20 cellular contexts compared by ENCODE assay signal in the genomic region with DNA sequence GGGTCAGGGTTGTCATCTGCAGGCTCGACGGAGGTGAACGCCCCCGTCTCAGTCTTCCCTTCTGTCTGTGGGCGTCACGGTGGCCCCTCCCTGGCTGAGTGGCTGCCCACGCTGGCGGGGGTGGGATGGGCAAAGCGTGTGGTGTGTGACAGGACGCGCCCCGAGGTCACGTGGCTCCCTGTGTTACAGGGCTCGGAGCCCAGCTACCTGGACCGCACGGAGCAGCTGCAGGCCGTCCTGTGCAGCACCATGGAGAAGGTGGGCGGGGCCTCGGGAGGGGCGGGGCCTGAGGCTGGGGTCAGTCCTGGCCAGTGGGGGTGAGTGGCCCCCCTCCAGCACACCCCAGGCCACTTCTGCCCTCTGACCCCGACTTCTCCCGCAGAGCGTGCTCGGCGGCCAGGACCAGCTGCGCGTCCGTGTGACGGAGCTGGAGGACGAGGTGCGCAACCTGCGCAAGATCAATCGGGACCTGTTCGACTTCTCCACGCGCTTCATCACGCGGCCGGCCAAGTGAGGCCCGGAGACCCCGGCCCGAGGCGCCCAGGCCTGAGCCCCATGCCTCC. TPM values are rescaled to one million over a fixed set of nuclear protein-coding genes. Genes with fewer than 3 reads are reported as not detected.
DNase-seq lines count a peak whose midpoint lies in the region; ATAC-seq, FAIRE-seq and TF ChIP-seq lines count a peak whose summit lies in the region.
"Had no signal": no experiment of that assay in that cellular context is flagged by ENCODE, and none has a peak within 500 bp of the region (broad histone marks: within the 10 kb centered on the region; RNA-seq: fewer than 3 reads in every experiment).

No MANE protein-coding gene starts in this region.

- no peaks in the 10 kb centered on the region for H3K9me3 ChIP-seq in T-helper 17 cell (ENCODE audit: control insufficient read depth, low read length, poor library complexity, severe bottlenecking)
- no peaks in the 10 kb centered on the region for H3K9me3 ChIP-seq in kidney (ENCODE audit: control insufficient read depth in 1 of 2, low read length in 2 of 2)
- peaks cover 5% of the 10 kb centered on the region for H3K9me3 ChIP-seq in trophoblast cell (ENCODE audit: insufficient read depth, low read depth, low read length)
- H3K9me3 ChIP-seq in hepatocyte (ENCODE audit: low read depth), result no peaks in the 10 kb centered on the region
- H3K9me3 ChIP-seq: MG63, Peyer's patch had no signal

- no peak overlapping the region for H3K23ac ChIP-seq in trophoblast cell (ENCODE audit: low read length)

- peaks cover 0 to 3% of the 10 kb centered on the region in 2 donors for H3K36me3 ChIP-seq in kidney (ENCODE audit: control insufficient read depth in 1 of 2, insufficient read depth in 2 of 2, low read length in 2 of 2)
- H3K36me3 ChIP-seq in trophoblast cell (ENCODE audit: control insufficient read depth in 1 of 2, insufficient read depth in 2 of 2, low read length in 2 of 2), result peaks cover 42 to 47% of the 10 kb centered on the region in 2 experiments
- no peaks in the 10 kb centered on the region for H3K36me3 ChIP-seq in hepatocyte (replicated peaks; ENCODE audit: insufficient read depth, low read depth)

- peak overlapping the region; percentile 36 for H3K4ac ChIP-seq in trophoblast cell (ENCODE audit: low read depth, low read length)

- DNase-seq in T-helper 17 cell (no peak), kidney (peak; percentile 83), trophoblast cell (no peak), osteocyte (ENCODE audit: extremely low spot score, unreplicated experiment) (no peak), hepatocyte (ENCODE audit: low spot score) (no peak)
- no peak for DNase-seq in effector CD4-positive, alpha-beta T cell
- DNase-seq: C1 segment of cervical spinal cord; CD8-positive, alpha-beta T cell; DND-41; MG63; NCI-H1417 treated with DMSO at 0.1 percent for 48 hours; NCI-H187; NCI-H446; NCI-H526; Peyer's patch had no signal

- H4K8ac ChIP-seq in trophoblast cell (ENCODE audit: low read depth, low read length), result peak overlapping the region; percentile 1

- H3K79me2 ChIP-seq in trophoblast cell (ENCODE audit: control insufficient read depth, insufficient read depth, low read length, poor library complexity) (no peaks in the 10 kb centered on the region), hepatocyte (no peaks in the 10 kb centered on the region)

- TF ChIP-seq CTCF in kidney (IDR thresholded peaks at IDR 0.05; ENCODE audit: borderline replicate concordance, extremely low read depth, insufficient read depth), result no peak
- no peak for TF ChIP-seq CTCF in osteocyte (IDR thresholded peaks at IDR 0.05)
- TF ChIP-seq CTCF in hepatocyte (IDR thresholded peaks at IDR 0.05; ENCODE audit: poor library complexity), result no peak

- H3K27me3 Mint-ChIP-seq in T-helper 17 cell (peaks cover 3% of the 10 kb centered on the region), osteocyte (ENCODE audit: unreplicated experiment) (peaks cover 17% of the 10 kb centered on the region)

- intact Hi-C loops in kidney (cut with DNase I), result no loop called here

- H3K4me3 ChIP-seq in kidney (ENCODE audit: low read length in 2 of 2) (no peak overlapping the region), trophoblast cell (ENCODE audit: low read depth, low read length) (no peak overlapping the region), hepatocyte (no peak overlapping the region)
- H3K4me3 ChIP-seq: MG63, Peyer's patch, SJSA1 had no signal

- H2AK5ac ChIP-seq in trophoblast cell (ENCODE audit: low read length), result peak overlapping the region; percentile 73

- H3K79me1 ChIP-seq in trophoblast cell (ENCODE audit: low read length), result peaks cover 9% of the 10 kb centered on the region

- no peaks in the 10 kb centered on the region for H3K9me3 Mint-ChIP-seq in osteocyte (ENCODE audit: unreplicated experiment)
- H3K9me3 Mint-ChIP-seq: CD8-positive, alpha-beta T cell had no signal

- H3K18ac ChIP-seq in trophoblast cell (ENCODE audit: low read length), result peak overlapping the region; percentile 62

- H3K9me2 ChIP-seq in hepatocyte (replicated peaks; ENCODE audit: insufficient read depth), result no peaks in the 10 kb centered on the region

- H2AFZ ChIP-seq in trophoblast cell (ENCODE audit: insufficient read depth, low read length, poor library complexity) (no peak overlapping the region), hepatocyte (no peak overlapping the region)

- FAIRE-seq in kidney (lab: Jason Lieb, UNC), result no peak
- FAIRE-seq: GM12891 had no signal

- H3K4me3 Mint-ChIP-seq in T-helper 17 cell (no peak overlapping the region), osteocyte (ENCODE audit: unreplicated experiment) (no peak overlapping the region)
- H3K4me3 Mint-ChIP-seq: CD8-positive, alpha-beta T cell had no signal

- H3K4me2 ChIP-seq in trophoblast cell (ENCODE audit: low read length) (no peak overlapping the region), hepatocyte (no peak overlapping the region)

- no peaks in the 10 kb centered on the region for H4K20me1 ChIP-seq in hepatocyte (ENCODE audit: insufficient read depth, poor library complexity, severe bottlenecking)

- H3K27ac Mint-ChIP-seq in T-helper 17 cell, result peak overlapping the region; percentile 34
- H3K27ac Mint-ChIP-seq in osteocyte (ENCODE audit: unreplicated experiment), result no peak overlapping the region

- H3K4me1 Mint-ChIP-seq in T-helper 17 cell (peaks cover 9% of the 10 kb centered on the region), osteocyte (ENCODE audit: unreplicated experiment) (peaks cover 1% of the 10 kb centered on the region)

- H3K14ac ChIP-seq in trophoblast cell (ENCODE audit: low read length), result peak overlapping the region; percentile 39

- H3K4me1 ChIP-seq in kidney (ENCODE audit: control insufficient read depth in 1 of 2, insufficient read depth in 1 of 2, low read depth in 1 of 2, low read length in 2 of 2) (peaks cover 14 to 15% of the 10 kb centered on the region in 2 donors), trophoblast cell (ENCODE audit: control insufficient read depth in 1 of 2, insufficient read depth in 2 of 2, low read length in 2 of 2) (peaks cover 23 to 26% of the 10 kb centered on the region in 2 experiments), hepatocyte (ENCODE audit: insufficient read depth) (peaks cover 11% of the 10 kb centered on the region)

- no peak for ATAC-seq in T-helper 17 cell
- ATAC-seq: CD8-positive, alpha-beta T cell had no signal

- H3K9ac ChIP-seq in kidney (ENCODE audit: low read length in 2 of 2), result no peak overlapping the region
- no peak overlapping the region for H3K9ac ChIP-seq in trophoblast cell (ENCODE audit: low read length)

- peaks cover 2% of the 10 kb centered on the region for H3K36me3 Mint-ChIP-seq in T-helper 17 cell (ENCODE audit: low read depth)
- H3K36me3 Mint-ChIP-seq in osteocyte (ENCODE audit: unreplicated experiment), result peaks cover 5% of the 10 kb centered on the region

- H2BK12ac ChIP-seq in trophoblast cell (ENCODE audit: low read length), result peak overlapping the region; percentile 30

- H4K91ac ChIP-seq in trophoblast cell (ENCODE audit: low read depth, low read length), result peak overlapping the region; percentile 45

- H4K12ac ChIP-seq in trophoblast cell (ENCODE audit: low read depth, low read length), result no peak overlapping the region

- H3K27me3 ChIP-seq in trophoblast cell (ENCODE audit: insufficient read depth, low read length) (no peaks in the 10 kb centered on the region), hepatocyte (peaks cover 32% of the 10 kb centered on the region)

- H2BK120ac ChIP-seq in trophoblast cell (ENCODE audit: insufficient read depth, low read length, poor library complexity), result peak overlapping the region; percentile 28

- no CpG with 5 or more reads among the region's 43 CpGs for WGBS in trophoblast cell (ENCODE audit: extremely low coverage, insufficient coverage, insufficient read length)
- 96% methylated on average over 33 of the region's 43 CpGs for WGBS in hepatocyte (ENCODE audit: low lambda C conversion rate, missing lambda C conversion rate)

- no peak overlapping the region for H2BK5ac ChIP-seq in trophoblast cell (ENCODE audit: low read depth, low read length, poor library complexity)

- H3K27ac ChIP-seq in kidney (ENCODE audit: low read depth in 2 of 2, low read length in 2 of 2) (peak overlapping the region; percentile 29 to 72), trophoblast cell (ENCODE audit: low read depth, low read length) (peak overlapping the region; percentile 20), hepatocyte (no peak overlapping the region)
- H3K27ac ChIP-seq: Peyer's patch, SJSA1 had no signal

RNA-seq across cellular contexts. Expression of a gene that starts 6.3 kb away (rescaled TPM):
- total RNA-seq in T-helper 17 cell (1 to 10 TPM in 1 of 2 donors, not detected in 1; 1.8 TPM), kidney (0.44 TPM), osteocyte (0.46 TPM in 1 of 2 replicates, not detected in the other), hepatocyte (0.30 and 0.64 TPM in 2 replicates)
- polyA plus RNA-seq in kidney (ENCODE audit: insufficient read depth, low read depth, low replicate concordance) (0.15 TPM), hepatocyte (0.48 and 0.49 TPM in 2 replicates)
- 1.8 and 1.9 TPM in 2 replicates for polyA plus RNA-seq in trophoblast cell (2013)
- total RNA-seq: H4, OCI-LY7, Peyer's patch, SJSA1 had no signal

RNA-seq across cellular contexts. Expression of a gene that starts 9.8 kb away (rescaled TPM):
- total RNA-seq in T-helper 17 cell, result 10 to 100 TPM; 18.2 to 42.8 TPM
- total RNA-seq in kidney, result 40.3 TPM
- 77.2 TPM for polyA plus RNA-seq in kidney (ENCODE audit: insufficient read depth, low read depth, low replicate concordance)
- polyA plus RNA-seq in trophoblast cell (2013), result 43.8 and 45.6 TPM in 2 replicates
- 60.2 and 61.2 TPM in 2 replicates for total RNA-seq in osteocyte
- total RNA-seq in hepatocyte, result 57.8 and 60.0 TPM in 2 replicates
- polyA plus RNA-seq in hepatocyte, result 160 and 169 TPM in 2 replicates

RNA-seq across cellular contexts. Expression of a gene that starts 27.0 kb away (rescaled TPM):
- 100 to 1,000 TPM; 270 to 318 TPM for total RNA-seq in T-helper 17 cell
- 180 TPM for total RNA-seq in kidney
- 129 TPM for polyA plus RNA-seq in kidney (ENCODE audit: insufficient read depth, low read depth, low replicate concordance)
- 99.6 and 108 TPM in 2 replicates for polyA plus RNA-seq in trophoblast cell (2013)
- 149 and 157 TPM in 2 replicates for total RNA-seq in osteocyte
- 108 and 169 TPM in 2 replicates for total RNA-seq in hepatocyte
- polyA plus RNA-seq in hepatocyte, result 311 and 383 TPM in 2 replicates

RNA-seq across cellular contexts. Expression of a gene that starts 27.4 kb away (rescaled TPM):
- total RNA-seq in T-helper 17 cell (not detected), kidney (not detected), osteocyte (not detected in 2 replicates), hepatocyte (not detected in 2 replicates)
- polyA plus RNA-seq in kidney (ENCODE audit: insufficient read depth, low read depth, low replicate concordance) (not detected), hepatocyte (not detected in 2 replicates)
- not detected in 2 replicates for polyA plus RNA-seq in trophoblast cell (2013)
- total RNA-seq: CD8-positive, alpha-beta T cell; H4; LHCN-M2; OCI-LY7; Peyer's patch; SJSA1 had no signal

RNA-seq across cellular contexts. Expression of a gene that starts 32.5 kb away (rescaled TPM):
- total RNA-seq in T-helper 17 cell (100 to 1,000 TPM; 263 to 301 TPM), kidney (131 TPM), osteocyte (318 and 327 TPM in 2 replicates), hepatocyte (88.5 and 115 TPM in 2 replicates)
- polyA plus RNA-seq in kidney (ENCODE audit: insufficient read depth, low read depth, low replicate concordance) (64.1 TPM), hepatocyte (229 and 247 TPM in 2 replicates)
- polyA plus RNA-seq in trophoblast cell (2013), result 349 and 351 TPM in 2 replicates
